Comparison of ENCODE assay signal across 9 cellular contexts in the genomic region with DNA sequence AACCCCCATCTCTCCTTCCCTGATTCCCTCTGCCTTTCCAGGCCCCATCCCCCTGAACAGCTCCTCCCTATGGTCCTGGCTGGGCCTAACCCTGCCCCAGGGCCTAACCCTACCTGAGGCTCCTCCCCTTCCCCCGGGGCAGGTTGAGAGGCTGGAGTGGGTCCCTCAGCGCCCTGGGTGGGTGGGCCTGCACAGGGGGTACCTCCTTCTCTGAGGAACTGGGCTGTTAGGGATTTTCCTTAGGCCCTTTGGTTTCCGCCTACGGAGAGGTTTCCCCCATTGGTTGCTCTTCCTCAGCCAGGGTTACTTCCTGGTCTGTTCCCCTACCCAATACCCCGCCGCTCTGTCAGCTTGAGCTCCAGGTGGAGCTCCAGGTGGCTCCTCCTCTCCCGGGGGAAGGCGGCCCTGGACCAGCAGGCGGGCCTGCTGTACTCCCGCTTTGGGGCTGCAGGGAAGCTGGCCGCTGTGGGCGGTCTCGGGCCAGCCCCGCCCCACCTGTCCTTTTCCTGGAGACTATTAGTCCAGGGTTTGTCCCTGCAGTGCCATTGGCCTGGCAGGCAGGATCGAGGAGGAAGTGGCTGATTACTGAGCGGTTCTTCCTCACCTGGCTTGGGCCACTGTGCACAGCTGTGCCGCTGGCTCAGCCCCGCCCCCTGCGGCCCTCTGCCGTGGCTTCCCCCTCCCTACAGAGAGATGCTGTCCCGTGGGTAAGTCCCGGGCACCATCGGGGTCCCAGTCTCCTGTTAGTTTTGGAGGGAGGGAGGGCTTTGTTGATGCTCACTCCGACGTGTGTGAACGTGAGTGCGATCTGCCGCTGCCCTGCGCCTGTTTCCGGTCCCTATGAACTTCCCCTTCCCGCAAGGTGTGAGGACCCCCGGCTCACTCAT. TPM values are rescaled to one million over a fixed set of nuclear protein-coding genes. Genes with fewer than 3 reads are reported as not detected.
A peak's percentile ranks its signal among the peaks of the same experiment; 100 is the strongest.
DNase-seq lines count a peak whose midpoint lies in the region; ATAC-seq and TF ChIP-seq lines count a peak whose summit lies in the region.
"Had no signal": no experiment of that assay in that cellular context is flagged by ENCODE, and none has a peak within 500 bp of the region (broad histone marks: within the 10 kb centered on the region; RNA-seq: fewer than 3 reads in every experiment).

No MANE protein-coding gene starts in this region.

- H3K27ac Mint-ChIP-seq in CD4-positive, alpha-beta T cell, result peak overlapping the region; percentile 97
- peak overlapping the region; percentile 99 for H3K27ac Mint-ChIP-seq in glutamatergic neuron (ENCODE audit: unreplicated experiment)

- POLR2A ChIA-PET in CD4-positive, alpha-beta T cell (lab: Charles Lee), result interaction anchor here (0.6 to 11.6 kb wide), 12 partner anchors 9 to 257 kb away, joined by 3 to 963 read pairs (median 30); a partner anchor contains a TSS

- H3K4me3 Mint-ChIP-seq in CD4-positive, alpha-beta T cell, result peak overlapping the region; percentile 97
- H3K4me3 Mint-ChIP-seq in glutamatergic neuron (ENCODE audit: unreplicated experiment), result peak overlapping the region; percentile 97

- H3K9me3 ChIP-seq in CD4-positive, alpha-beta T cell (ENCODE audit: control insufficient read depth, low read length), result no peaks in the 10 kb centered on the region

- H3K9me3 Mint-ChIP-seq in CD4-positive, alpha-beta T cell, result no peaks in the 10 kb centered on the region
- H3K9me3 Mint-ChIP-seq in glutamatergic neuron (ENCODE audit: unreplicated experiment), result peaks cover 14% of the 10 kb centered on the region

- H3K36me3 Mint-ChIP-seq in CD4-positive, alpha-beta T cell (ENCODE audit: low read depth), result peaks cover 25% of the 10 kb centered on the region
- no peaks in the 10 kb centered on the region for H3K36me3 Mint-ChIP-seq in glutamatergic neuron (ENCODE audit: unreplicated experiment)

- CTCF ChIA-PET in CD4-positive, alpha-beta T cell (lab: Charles Lee), result interaction anchor here (1.0 to 10.8 kb wide), 9 partner anchors 8 to 163 kb away, joined by 3 to 324 read pairs (median 9); a partner anchor contains a TSS

- H3K4me1 Mint-ChIP-seq in CD4-positive, alpha-beta T cell (ENCODE audit: low read depth), result peaks cover 86% of the 10 kb centered on the region
- H3K4me1 Mint-ChIP-seq in glutamatergic neuron (ENCODE audit: low read depth, unreplicated experiment), result peaks cover 17% of the 10 kb centered on the region

- no peaks in the 10 kb centered on the region for H3K27me3 ChIP-seq in CD4-positive, alpha-beta T cell (ENCODE audit: control insufficient read depth, insufficient read depth, low read length)

- peak overlapping the region; percentile 96 for H3K27ac ChIP-seq in CD4-positive, alpha-beta T cell (ENCODE audit: low read depth, low read length)

- ATAC-seq in CD4-positive, alpha-beta T cell (ENCODE audit: poor library complexity), result peak; percentile 12
- ATAC-seq in GM21390 (IDR thresholded peaks at IDR 0.05; ENCODE audit: unreplicated experiment) (peak; percentile 29), GM18873 (IDR thresholded peaks at IDR 0.05; ENCODE audit: low FRiP score, unreplicated experiment) (no peak), GM18867 (IDR thresholded peaks at IDR 0.05; ENCODE audit: unreplicated experiment) (no peak)

- TF ChIP-seq CTCF in CD4-positive, alpha-beta T cell (IDR thresholded peaks at IDR 0.05), result no peak
- TF ChIP-seq CTCF in glutamatergic neuron (IDR thresholded peaks at IDR 0.05; ENCODE audit: partially characterized antibody, unreplicated experiment), result no peak

- no peaks in the 10 kb centered on the region for H3K27me3 Mint-ChIP-seq in CD4-positive, alpha-beta T cell
- H3K27me3 Mint-ChIP-seq in glutamatergic neuron (ENCODE audit: unreplicated experiment), result peaks cover 25% of the 10 kb centered on the region

- intact Hi-C loops in CD4-positive, alpha-beta T cell (cut with DNase I, micrococcal nuclease), result no loop called here

- DNase-seq in CD4-positive, alpha-beta T cell, result peak in 5 of 10 experiments; percentile 51 to 67 (median 60)
- DNase-seq in NCI-H2107 (lab: John Stamatoyannopoulos, UW) (peak; percentile 93), glutamatergic neuron (peak; percentile 73), renal cortical epithelial cell (ENCODE audit: low read depth) (peak; percentile 93)
- DNase-seq in activated CD8-positive, alpha-beta memory T cell treated with anti-CD3 and anti-CD28 coated beads, Interleukin-2, amount 50 U/mL, for 4 hours, result peak; percentile 60

RNA-seq across cellular contexts. Expression of a gene that starts 2.5 kb away (rescaled TPM):
- 100 to 1,000 TPM; 305 to 311 TPM for total RNA-seq in CD4-positive, alpha-beta T cell
- total RNA-seq in glutamatergic neuron (ENCODE audit: unreplicated experiment) (184 TPM), renal cortical epithelial cell (38.0 and 62.4 TPM in 2 replicates)

RNA-seq across cellular contexts. Expression of a gene that starts 2.7 kb away (rescaled TPM):
- not detected for total RNA-seq in CD4-positive, alpha-beta T cell
- total RNA-seq in glutamatergic neuron (ENCODE audit: unreplicated experiment) (not detected), renal cortical epithelial cell (not detected in 2 replicates)
- total RNA-seq: subcutaneous adipose tissue had no signal

RNA-seq across cellular contexts. Expression of a gene that starts 4.9 kb away (rescaled TPM):
- total RNA-seq in CD4-positive, alpha-beta T cell, result 10 to 100 TPM; 79.0 to 83.5 TPM
- total RNA-seq in glutamatergic neuron (ENCODE audit: unreplicated experiment), result 3.8 TPM
- total RNA-seq in renal cortical epithelial cell, result 14.8 and 18.4 TPM in 2 replicates

RNA-seq across cellular contexts. Expression of a gene that starts 18.5 kb away (rescaled TPM):
- total RNA-seq in CD4-positive, alpha-beta T cell, result 10 to 100 TPM; 28.7 to 29.6 TPM
- total RNA-seq in glutamatergic neuron (ENCODE audit: unreplicated experiment), result 94.6 TPM
- total RNA-seq in renal cortical epithelial cell, result 1.7 and 29.4 TPM in 2 replicates

RNA-seq across cellular contexts. Expression of a gene that starts 24.2 kb away (rescaled TPM):
- 100 to 1,000 TPM; 138 to 147 TPM for total RNA-seq in CD4-positive, alpha-beta T cell
- total RNA-seq in glutamatergic neuron (ENCODE audit: unreplicated experiment) (200 TPM), renal cortical epithelial cell (109 and 234 TPM in 2 replicates)

Comparison
In these comparisons a context has a peak if more than half of its experiments do, and no peak if none do; other contexts are left out.
1. ATAC-seq: peak in CD4-positive, alpha-beta T cell (single experiment) and GM21390 (single experiment); none in GM18873 (single experiment) and GM18867 (single experiment).